14 cellular contexts compared by ENCODE assay signal in the genomic region with DNA sequence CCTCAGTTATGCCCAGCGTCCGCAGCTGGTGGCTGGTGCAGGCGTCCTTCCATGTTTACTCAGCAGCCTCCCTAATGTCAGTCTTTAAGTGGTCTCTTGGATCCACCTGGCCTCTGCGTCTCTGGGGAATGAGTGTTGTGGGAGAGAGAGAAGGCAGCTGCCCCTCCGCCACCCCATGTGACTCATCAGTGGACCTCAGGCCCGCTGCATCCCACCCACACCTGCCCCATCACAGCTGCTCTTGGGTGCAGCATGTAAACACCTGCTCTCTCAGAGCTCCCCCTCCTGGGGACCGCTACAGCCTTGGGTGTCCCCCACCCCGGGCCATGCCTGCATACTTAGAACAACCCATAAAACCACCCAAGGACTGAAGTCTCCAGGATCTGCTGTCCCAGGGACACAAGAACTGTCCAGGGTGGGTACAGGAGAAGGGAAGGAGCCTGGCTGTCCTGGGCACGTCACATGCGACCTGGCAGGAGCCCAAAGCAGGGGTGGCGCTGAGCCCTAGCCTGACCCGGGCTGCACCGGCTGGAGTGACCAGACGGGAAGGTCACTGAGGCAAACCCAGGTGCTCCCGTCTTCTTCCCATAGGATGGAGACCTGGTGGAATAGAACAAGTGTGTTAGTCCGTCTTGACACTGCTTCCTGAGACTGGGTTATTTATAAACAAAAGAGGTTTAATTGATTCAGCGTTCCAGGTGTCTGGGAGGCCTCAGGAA. TPM values are rescaled to one million over a fixed set of nuclear protein-coding genes. Genes with fewer than 3 reads are reported as not detected.
A peak's percentile ranks its signal among the peaks of the same experiment; 100 is the strongest.
DNase-seq lines count a peak whose midpoint lies in the region; ATAC-seq and TF ChIP-seq lines count a peak whose summit lies in the region.
"Had no signal": no experiment of that assay in that cellular context is flagged by ENCODE, and none has a peak within 500 bp of the region (broad histone marks: within the 10 kb centered on the region; RNA-seq: fewer than 3 reads in every experiment).

No MANE protein-coding gene starts in this region.

- TF ChIP-seq CTCF in MM.1S (IDR thresholded peaks at IDR 0.05; ENCODE audit: low read length) (0 out of 2 replicates have a peak, but pooled peaks have one; percentile 3), hepatocyte (IDR thresholded peaks at IDR 0.05; ENCODE audit: poor library complexity) (no peak), smooth muscle cell (IDR thresholded peaks at IDR 0.05; ENCODE audit: borderline replicate concordance, insufficient read depth, poor library complexity, severe bottlenecking) (no peak)

- no peaks in the 10 kb centered on the region for H3K36me3 ChIP-seq in MM.1S (replicated peaks; ENCODE audit: insufficient read depth, low read length)
- H3K36me3 ChIP-seq in hepatocyte (replicated peaks; ENCODE audit: insufficient read depth, low read depth) = no peaks in the 10 kb centered on the region
- H3K36me3 ChIP-seq in smooth muscle cell (ENCODE audit: low read depth) = no peaks in the 10 kb centered on the region

- H3K4me1 ChIP-seq in MM.1S (ENCODE audit: low read length) (no peaks in the 10 kb centered on the region), hepatocyte (ENCODE audit: insufficient read depth) (no peaks in the 10 kb centered on the region), smooth muscle cell (ENCODE audit: low read depth) (no peaks in the 10 kb centered on the region)

- ATAC-seq in activated T-helper 17 cell treated with anti-CD3 and anti-CD28 coated beads, Interleukin-2, amount 50 U/mL, for 72 hours (replicated peaks) = peak; percentile 39
- no peak for ATAC-seq in HG02642 (IDR thresholded peaks at IDR 0.05; ENCODE audit: poor library complexity, unreplicated experiment)

- H3K4me3 ChIP-seq in MM.1S (ENCODE audit: low read length) (no peak overlapping the region), hepatocyte (no peak overlapping the region), smooth muscle cell (no peak overlapping the region)

- H3K27me3 ChIP-seq in MM.1S (replicated peaks; ENCODE audit: insufficient read depth, low read length) (no peaks in the 10 kb centered on the region), hepatocyte (no peaks in the 10 kb centered on the region), smooth muscle cell (ENCODE audit: low read depth) (no peaks in the 10 kb centered on the region)

- peak; percentile 28 for DNase-seq in NCI-H2171 treated with DMSO at 0.1 percent for 48 hours (lab: John Stamatoyannopoulos, UW)
- no peak for DNase-seq in NCI-H2171 (lab: John Stamatoyannopoulos, UW)
- no peak for DNase-seq in MM.1S
- peak; percentile 81 for DNase-seq in posterior vena cava (ENCODE audit: low spot score)
- no peak for DNase-seq in hepatocyte (ENCODE audit: low spot score)
- DNase-seq in smooth muscle cell (lab: John Stamatoyannopoulos, UW; ENCODE audit: unreplicated experiment) = no peak
- DNase-seq: activated CD4-positive, alpha-beta T cell treated with anti-CD3 and anti-CD28 coated beads for 4 hours; SIG-M5 had no signal

- no peaks in the 10 kb centered on the region for H3K4me1 Mint-ChIP-seq in activated T-helper 17 cell treated with anti-CD3 and anti-CD28 coated beads, Interleukin-2, amount 50 U/mL, for 72 hours

- no peak overlapping the region for H2AFZ ChIP-seq in MM.1S (ENCODE audit: low read length)
- no peak overlapping the region for H2AFZ ChIP-seq in hepatocyte
- no peak overlapping the region for H2AFZ ChIP-seq in smooth muscle cell (ENCODE audit: low read depth)

- H3K79me2 ChIP-seq in MM.1S (ENCODE audit: low read length) (no peaks in the 10 kb centered on the region), hepatocyte (no peaks in the 10 kb centered on the region), smooth muscle cell (ENCODE audit: low read depth) (no peaks in the 10 kb centered on the region)

- H3K4me2 ChIP-seq in MM.1S (ENCODE audit: low read depth, low read length) = no peak overlapping the region
- H3K4me2 ChIP-seq in hepatocyte = no peak overlapping the region
- H3K4me2 ChIP-seq in smooth muscle cell = no peak overlapping the region

- H3K9me3 ChIP-seq in MM.1S (replicated peaks; ENCODE audit: insufficient read depth, low read length) (no peaks in the 10 kb centered on the region), hepatocyte (ENCODE audit: low read depth) (no peaks in the 10 kb centered on the region), smooth muscle cell (replicated peaks; ENCODE audit: low read depth) (no peaks in the 10 kb centered on the region)

- H3K9ac ChIP-seq in MM.1S (ENCODE audit: low read length) = no peak overlapping the region
- H3K9ac ChIP-seq in smooth muscle cell (ENCODE audit: low read depth) = no peak overlapping the region

- H3K27me3 Mint-ChIP-seq in activated T-helper 17 cell treated with anti-CD3 and anti-CD28 coated beads, Interleukin-2, amount 50 U/mL, for 72 hours = no peaks in the 10 kb centered on the region

- peak overlapping the region; percentile 68 for H3K27ac Mint-ChIP-seq in activated T-helper 17 cell treated with anti-CD3 and anti-CD28 coated beads, Interleukin-2, amount 50 U/mL, for 72 hours

- H3K27ac ChIP-seq in MM.1S (ENCODE audit: low read length) (no peak overlapping the region), hepatocyte (no peak overlapping the region), smooth muscle cell (ENCODE audit: low read depth) (no peak overlapping the region)

- H3F3A ChIP-seq in MM.1S (ENCODE audit: insufficient read depth, low read length) (no peaks in the 10 kb centered on the region), smooth muscle cell (ENCODE audit: low read depth) (no peaks in the 10 kb centered on the region)

- H3K9me3 Mint-ChIP-seq in activated T-helper 17 cell treated with anti-CD3 and anti-CD28 coated beads, Interleukin-2, amount 50 U/mL, for 72 hours = no peaks in the 10 kb centered on the region

- WGBS in hepatocyte (ENCODE audit: low lambda C conversion rate, missing lambda C conversion rate) = 76% methylated on average over 17 of the region's 17 CpGs
- WGBS in smooth muscle cell (ENCODE audit: low lambda C conversion rate) = 85% methylated on average over 17 of the region's 17 CpGs

- intact Hi-C loops in posterior vena cava (cut with DNase I) = no loop called here

- H3K36me3 Mint-ChIP-seq in activated T-helper 17 cell treated with anti-CD3 and anti-CD28 coated beads, Interleukin-2, amount 50 U/mL, for 72 hours (ENCODE audit: low read depth) = peaks cover 5% of the 10 kb centered on the region

- H3K9me2 ChIP-seq in MM.1S (replicated peaks; ENCODE audit: insufficient read depth, low read length) (no peaks in the 10 kb centered on the region), hepatocyte (replicated peaks; ENCODE audit: insufficient read depth) (no peaks in the 10 kb centered on the region)

- no peaks in the 10 kb centered on the region for H4K20me1 ChIP-seq in MM.1S (ENCODE audit: insufficient read depth, low read length)
- H4K20me1 ChIP-seq in hepatocyte (ENCODE audit: insufficient read depth, poor library complexity, severe bottlenecking) = no peaks in the 10 kb centered on the region
- H4K20me1 ChIP-seq in smooth muscle cell (ENCODE audit: low read depth) = peaks cover 10% of the 10 kb centered on the region

- no peak overlapping the region for H3K4me3 Mint-ChIP-seq in activated T-helper 17 cell treated with anti-CD3 and anti-CD28 coated beads, Interleukin-2, amount 50 U/mL, for 72 hours

RNA-seq across cellular contexts. Expression of gene C16orf90, which starts 4.2 kb away (rescaled TPM):
- not detected for total RNA-seq in activated T-helper 17 cell treated with anti-CD3 and anti-CD28 coated beads, Interleukin-2, amount 50 U/mL, for 72 hours
- total RNA-seq in posterior vena cava = not detected
- total RNA-seq in hepatocyte = not detected in 2 replicates
- not detected in 2 replicates for polyA plus RNA-seq in hepatocyte
- not detected in 2 replicates for total RNA-seq in smooth muscle cell
- not detected in 2 replicates for polyA plus RNA-seq in smooth muscle cell
- total RNA-seq: A673, M059J had no signal
- polyA plus RNA-seq: neural cell, thymus had no signal

RNA-seq across cellular contexts. Expression of gene CLUAP1, which starts 9.7 kb away (rescaled TPM):
- total RNA-seq in activated T-helper 17 cell treated with anti-CD3 and anti-CD28 coated beads, Interleukin-2, amount 50 U/mL, for 72 hours = 10 to 100 TPM; 14.9 to 15.7 TPM
- 10 to 100 TPM; 20.9 to 25.8 TPM for total RNA-seq in posterior vena cava
- total RNA-seq in hepatocyte = 14.7 and 18.5 TPM in 2 replicates
- polyA plus RNA-seq in hepatocyte = 23.2 and 25.8 TPM in 2 replicates
- 16.5 and 20.5 TPM in 2 replicates for total RNA-seq in smooth muscle cell
- 18.7 and 18.9 TPM in 2 replicates for polyA plus RNA-seq in smooth muscle cell

RNA-seq across cellular contexts. Expression of gene NAA60, which starts 47.6 kb away (rescaled TPM):
- total RNA-seq in activated T-helper 17 cell treated with anti-CD3 and anti-CD28 coated beads, Interleukin-2, amount 50 U/mL, for 72 hours = 10 to 100 TPM; 36.8 to 38.7 TPM
- total RNA-seq in posterior vena cava (10 to 100 TPM; 28.3 to 33.6 TPM), hepatocyte (34.6 and 47.2 TPM in 2 replicates), smooth muscle cell (23.6 and 42.6 TPM in 2 replicates)
- polyA plus RNA-seq in hepatocyte (67.9 and 82.4 TPM in 2 replicates), smooth muscle cell (54.1 and 59.2 TPM in 2 replicates)

RNA-seq across cellular contexts. Expression of gene ZNF597, which starts 47.8 kb away (rescaled TPM):
- 1 to 10 TPM; 2.0 to 3.0 TPM for total RNA-seq in activated T-helper 17 cell treated with anti-CD3 and anti-CD28 coated beads, Interleukin-2, amount 50 U/mL, for 72 hours
- total RNA-seq in posterior vena cava = 1 to 10 TPM; 2.5 TPM
- 3.5 and 4.0 TPM in 2 replicates for total RNA-seq in hepatocyte
- 1.2 and 2.1 TPM in 2 replicates for polyA plus RNA-seq in hepatocyte
- 12.5 and 16.2 TPM in 2 replicates for total RNA-seq in smooth muscle cell
- polyA plus RNA-seq in smooth muscle cell = 5.7 and 6.7 TPM in 2 replicates

Comparison
In these comparisons a context has a peak if more than half of its experiments do, and no peak if none do; other contexts are left out.
1. DNase-seq: peak in NCI-H2171 treated with DMSO at 0.1 percent for 48 hours (single experiment) and posterior vena cava (single experiment); none in NCI-H2171 (single experiment), MM.1S (single experiment), hepatocyte (single experiment) and smooth muscle cell (single experiment).